13 cellular contexts compared by ENCODE assay signal in genomic region chr11:117218133-117218915, GRCh38. TPM values are rescaled to one million over a fixed set of nuclear protein-coding genes. Genes with fewer than 3 reads are reported as not detected.
DNase-seq lines count a peak whose midpoint lies in the region; ATAC-seq and TF ChIP-seq lines count a peak whose summit lies in the region.
"Had no signal": no experiment of that assay in that cellular context is flagged by ENCODE, and none has a peak within 500 bp of the region (broad histone marks: within the 10 kb centered on the region; RNA-seq: fewer than 3 reads in every experiment).

No MANE protein-coding gene starts in this region.

- no peak overlapping the region for H3K4me3 Mint-ChIP-seq in T-helper 17 cell
- no peak overlapping the region for H3K4me3 Mint-ChIP-seq in CD14-positive monocyte
- H3K4me3 Mint-ChIP-seq: dendritic cell treated with granulocyte-macrophage colony-stimulating factor and Interleukin-4, amounts not matched to agents 40 ng/mL and 50 ng/mL, for 4 days had no signal

- no peak for TF ChIP-seq POLR2A in spleen (IDR thresholded peaks at IDR 0.05)

- H3K9me3 ChIP-seq in T-helper 17 cell (ENCODE audit: control insufficient read depth, low read length, poor library complexity, severe bottlenecking) = no peaks in the 10 kb centered on the region
- H3K9me3 ChIP-seq in lower lobe of right lung = no peaks in the 10 kb centered on the region
- H3K9me3 ChIP-seq in spleen = no peaks in the 10 kb centered on the region

- DNase-seq in T-helper 17 cell = no peak
- DNase-seq in coronary artery (ENCODE audit: low spot score) = peak; percentile 86
- peak; percentile 14 for DNase-seq in lower lobe of right lung
- peak; percentile 56 for DNase-seq in spleen
- DNase-seq in NCI-H187 (lab: John Stamatoyannopoulos, UW) = no peak
- no peak for DNase-seq in CD14-positive monocyte (ENCODE audit: low spot score)
- DNase-seq: activated CD8-positive, alpha-beta memory T cell treated with anti-CD3 and anti-CD28 coated beads, Interleukin-2, amount 50 U/mL, for 48 hours; NCI-H1436; NK-92 treated with Interleukin-12 subunit alpha and Interleukin-12 subunit beta, amount 100 ng/mL, for 24 hours; occipital lobe had no signal

- H3K4me3 ChIP-seq in coronary artery (peak overlapping the region; percentile 54), lower lobe of right lung (no peak overlapping the region), spleen (no peak overlapping the region)

- H3K27ac ChIP-seq in coronary artery = peak overlapping the region; percentile 89 to 95
- peak overlapping the region; percentile 55 for H3K27ac ChIP-seq in lower lobe of right lung
- peak overlapping the region in 7 of 8 donors; percentile 34 to 78 (median 72) for H3K27ac ChIP-seq in spleen

- H3K9me3 Mint-ChIP-seq in CD14-positive monocyte = no peaks in the 10 kb centered on the region
- H3K9me3 Mint-ChIP-seq: dendritic cell treated with granulocyte-macrophage colony-stimulating factor and Interleukin-4, amounts not matched to agents 40 ng/mL and 50 ng/mL, for 4 days had no signal

- H3K36me3 Mint-ChIP-seq in T-helper 17 cell (ENCODE audit: low read depth) = peaks cover 16% of the 10 kb centered on the region
- peaks cover 79 to 96% of the 10 kb centered on the region in 2 donors for H3K36me3 Mint-ChIP-seq in CD14-positive monocyte

- H3K27me3 ChIP-seq in lower lobe of right lung (ENCODE audit: low read depth) = no peaks in the 10 kb centered on the region
- H3K27me3 ChIP-seq in spleen (replicated peaks in 1 of 7) = no peaks in the 10 kb centered on the region

- no peak for TF ChIP-seq CTCF in coronary artery (IDR thresholded peaks at IDR 0.05)
- TF ChIP-seq CTCF in lower lobe of right lung (IDR thresholded peaks at IDR 0.05) = no peak
- TF ChIP-seq CTCF in spleen (IDR thresholded peaks at IDR 0.05 in 8 of 11, conservative IDR thresholded peaks at IDR 0.05 in 3 of 11) = no peak
- TF ChIP-seq CTCF in CD14-positive monocyte (IDR thresholded peaks at IDR 0.05) = no peak

- intact Hi-C loops in lower lobe of right lung (cut with DNase I) = no loop called here
- intact Hi-C loops in spleen (cut with DNase I; ENCODE audit: low total_unique reads) = no loop called here
- intact Hi-C loops in CD14-positive monocyte (cut with micrococcal nuclease) = no loop called here

- no peak for ATAC-seq in T-helper 17 cell
- ATAC-seq in lower lobe of right lung = no peak
- no peak for ATAC-seq in HG02588 (IDR thresholded peaks at IDR 0.05; ENCODE audit: unreplicated experiment)
- no peak for ATAC-seq in GM21717 (IDR thresholded peaks at IDR 0.05; ENCODE audit: unreplicated experiment)

- 78 to 86% (median 84%) methylated on average over 15 of the region's 15 CpGs for WGBS in spleen, 5 donors

- H3K36me3 ChIP-seq in lower lobe of right lung (peaks cover 99% of the 10 kb centered on the region), spleen (peaks cover 0 to 100% (median 93%) of the 10 kb centered on the region in 6 donors)

- H3K4me1 Mint-ChIP-seq in T-helper 17 cell (peaks cover 14% of the 10 kb centered on the region), CD14-positive monocyte (peaks cover 6% of the 10 kb centered on the region)

- H3K4me1 ChIP-seq in lower lobe of right lung (peaks cover 45% of the 10 kb centered on the region), spleen (peaks cover 0 to 73% (median 20%) of the 10 kb centered on the region in 6 donors)

- H3K27ac Mint-ChIP-seq in T-helper 17 cell = peak overlapping the region; percentile 63
- H3K27ac Mint-ChIP-seq in CD14-positive monocyte = peak overlapping the region in 2 of 7 donors; percentile 21 to 46
- H3K27ac Mint-ChIP-seq: dendritic cell treated with granulocyte-macrophage colony-stimulating factor and Interleukin-4, amounts not matched to agents 40 ng/mL and 50 ng/mL, for 4 days had no signal

- H3K27me3 Mint-ChIP-seq in T-helper 17 cell (no peaks in the 10 kb centered on the region), CD14-positive monocyte (ENCODE audit: low read depth in 3 of 3) (peaks cover 0 to 3% (median 0%) of the 10 kb centered on the region in 3 donors)
- H3K27me3 Mint-ChIP-seq: dendritic cell treated with granulocyte-macrophage colony-stimulating factor and Interleukin-4, amounts not matched to agents 40 ng/mL and 50 ng/mL, for 4 days had no signal

RNA-seq across cellular contexts. Expression of gene PCSK7, which starts 13.5 kb away (rescaled TPM):
- total RNA-seq in T-helper 17 cell (100 to 1,000 TPM; 312 to 355 TPM), lower lobe of right lung (50.2 TPM), spleen (100 to 1,000 TPM in 5 of 7 donors, 10 to 100 TPM in 2; 92.6 to 152 (median 117) TPM)
- polyA plus RNA-seq in spleen (10 to 100 TPM; 27.3 to 53.4 (median 52.3) TPM), CD14-positive monocyte (1 to 10 TPM; 6.1 to 9.5 TPM)

RNA-seq across cellular contexts. Expression of gene RNF214, which starts 14.1 kb away (rescaled TPM):
- total RNA-seq in T-helper 17 cell = 10 to 100 TPM; 20.1 to 24.4 TPM
- 28.9 TPM for total RNA-seq in lower lobe of right lung
- 10 to 100 TPM; 13.1 to 29.6 (median 20.9) TPM for total RNA-seq in spleen
- 1 to 10 TPM; 5.6 to 9.9 (median 6.7) TPM for polyA plus RNA-seq in spleen
- polyA plus RNA-seq in CD14-positive monocyte = 1 to 10 TPM; 6.4 to 7.8 TPM

RNA-seq across cellular contexts. Expression of gene TAGLN, which starts 19.2 kb away (rescaled TPM):
- total RNA-seq in T-helper 17 cell (1 to 10 TPM; 8.7 to 9.6 TPM), lower lobe of right lung (297 TPM), spleen (1,000 to 10,000 TPM in 1 of 7 donors, 100 to 1,000 TPM in 6; 117 to 1,088 (median 328) TPM)
- polyA plus RNA-seq in spleen (100 to 1,000 TPM; 247 to 807 (median 469) TPM), CD14-positive monocyte (1 to 10 TPM; 3.6 to 4.0 TPM)

RNA-seq across cellular contexts. Expression of gene SIDT2, which starts 39.8 kb away (rescaled TPM):
- total RNA-seq in T-helper 17 cell = 100 to 1,000 TPM; 106 to 118 TPM
- 190 TPM for total RNA-seq in lower lobe of right lung
- total RNA-seq in spleen = 10 to 100 TPM; 40.3 to 83.8 (median 58.3) TPM
- polyA plus RNA-seq in spleen = 10 to 100 TPM; 21.3 to 36.0 (median 24.0) TPM
- 10 to 100 TPM; 21.8 to 41.8 TPM for polyA plus RNA-seq in CD14-positive monocyte

Comparison
In these comparisons a context has a peak if more than half of its experiments do, and no peak if none do; other contexts are left out.
1. DNase-seq: peak in coronary artery (single experiment), lower lobe of right lung (single experiment) and spleen (single experiment); none in T-helper 17 cell (0 of 3), NCI-H187 (0 of 2) and CD14-positive monocyte (single experiment).
2. RNA of gene TAGLN, which starts 19.2 kb away (total RNA-seq): 117 to 1,088 TPM in spleen and 297 TPM in lower lobe of right lung (single experiment); 8.7 to 9.6 TPM in T-helper 17 cell; every median in the first group is over 10 times any median in the second.
3. Peak in every context shown above with its lines, with median percentiles within 50 percentile points of each other: H3K27ac ChIP-seq.